8 cellular contexts compared by ENCODE assay signal in genomic region chr19:11130824-11131455, GRCh38. TPM values are rescaled to one million over a fixed set of nuclear protein-coding genes. Genes with fewer than 3 reads are reported as not detected.
A peak's percentile ranks its signal among the peaks of the same experiment; 100 is the strongest.
DNase-seq lines count a peak whose midpoint lies in the region; ATAC-seq, FAIRE-seq and TF ChIP-seq lines count a peak whose summit lies in the region.

No MANE protein-coding gene starts in this region.

- no peak overlapping the region; the same call in 1 of the 2 replicates for H2BK5ac ChIP-seq in H1 (ENCODE audit: low read depth, low read length)

- WGBS in H1 (ENCODE audit: extremely low coverage in 1 of 2, insufficient coverage in 1 of 2, insufficient read length in 1 of 2, insufficient replicate concordance in 2 of 2, low coverage in 1 of 2, low lambda C conversion rate in 2 of 2, missing lambda C conversion rate in 1 of 2), 2 experiments = 78% methylated on average over 19 of the region's 19 CpGs; no CpG with 5 or more reads in 1 of the 2 experiments
- WGBS in mesodermal cell (ENCODE audit: insufficient coverage in 2 of 2), 2 experiments = 66 to 80% methylated on average over 14 to 17 of the region's 19 CpGs

- H3K14ac ChIP-seq in H1 (ENCODE audit: insufficient read length) = no peak overlapping the region

- peaks cover 82% of the 10 kb centered on the region for H3K36me3 Mint-ChIP-seq in GM23338 (ENCODE audit: low read depth)

- peak; percentile 72 to 80 for TF ChIP-seq CTCF in GM23338 (conservative IDR thresholded peaks at IDR 0.05; ENCODE audit: low read depth in 2 of 2)
- peak; percentile 82 to 88 (median 84) for TF ChIP-seq CTCF in H1 (IDR thresholded peaks at IDR 0.05; ENCODE audit: control extremely low read depth in 1 of 3, insufficient read depth in 1 of 3, low read depth in 1 of 3, low read length in 3 of 3)

- TF ChIP-seq RAD21 in H1 (IDR thresholded peaks at IDR 0.05 in 1 of 2, conservative IDR thresholded peaks at IDR 0.05 in 1 of 2; ENCODE audit: low read depth in 2 of 2, low read length in 2 of 2) = peak; percentile 38 to 48; a peak in 3 of 4 replicates

- peak overlapping the region; percentile 85 for H3K27ac Mint-ChIP-seq in GM23338

- peaks cover 71% of the 10 kb centered on the region for H3K36me3 ChIP-seq in GM23338 (ENCODE audit: insufficient read depth)
- peaks cover 34 to 70% (median 50%) of the 10 kb centered on the region in 4 experiments for H3K36me3 ChIP-seq in H1 (ENCODE audit: control insufficient read depth in 2 of 4, insufficient read depth in 4 of 4, low read length in 3 of 4)
- peaks cover 79% of the 10 kb centered on the region for H3K36me3 ChIP-seq in mesodermal cell (ENCODE audit: control insufficient read depth, insufficient read depth, low read length)

- no peak overlapping the region for H4K8ac ChIP-seq in H1 (ENCODE audit: extremely low read depth, insufficient read depth, low read length)

- H4K20me1 ChIP-seq in GM23338 (replicated peaks; ENCODE audit: insufficient read depth) (peaks cover 53% of the 10 kb centered on the region), H1 (replicated peaks in 1 of 2; ENCODE audit: control insufficient read depth in 1 of 2, insufficient read depth in 2 of 2, low read length in 2 of 2) (peaks cover 8 to 14% of the 10 kb centered on the region in 2 experiments)

- no peak for TF ChIP-seq EP300 in H1 (IDR thresholded peaks at IDR 0.05; ENCODE audit: borderline replicate concordance in 1 of 2, low read depth in 2 of 2, low read length in 2 of 2)

- no peak; a peak in 1 of 3 replicates for TF ChIP-seq POLR2A in H1 (IDR thresholded peaks at IDR 0.05; ENCODE audit: control extremely low read depth in 1 of 2, low read depth in 2 of 2, low read length in 2 of 2)

- no peak overlapping the region for H4K5ac ChIP-seq in H1 (ENCODE audit: insufficient read length, low read depth, low read length)

- H3K9me3 Mint-ChIP-seq in GM23338 = peaks cover 5% of the 10 kb centered on the region; the same call in 2 of the 3 replicates

- H3K23ac ChIP-seq in H1 (ENCODE audit: insufficient read length) = no peak overlapping the region

- H3K56ac ChIP-seq in H1 (replicated peaks; ENCODE audit: insufficient read length, low read depth, low read length) = no peak overlapping the region

- H2AFZ ChIP-seq in GM23338 = no peak overlapping the region
- no peak overlapping the region for H2AFZ ChIP-seq in H1 (ENCODE audit: low read length)

- no peaks in the 10 kb centered on the region; the same call in 1 of the 2 replicates for H3K79me1 ChIP-seq in H1 (ENCODE audit: low read depth, low read length)

- peak; percentile 88 for ATAC-seq in GM23338
- ATAC-seq in HG03565 (IDR thresholded peaks at IDR 0.05; ENCODE audit: unreplicated experiment) = no peak

- H3K79me2 ChIP-seq in GM23338 (replicated peaks; ENCODE audit: insufficient read depth) (peaks cover 5% of the 10 kb centered on the region; the same call in 1 of the 2 replicates), H1 (ENCODE audit: control insufficient read depth in 1 of 2, insufficient read depth in 2 of 2, low read length in 2 of 2) (no peaks in the 10 kb centered on the region)

- H3K4me1 Mint-ChIP-seq in GM23338 = no peaks in the 10 kb centered on the region; the same call in 2 of the 3 replicates

- no peak overlapping the region for H2AK5ac ChIP-seq in H1 (ENCODE audit: low read depth, low read length)

- DNase-seq in AG08396 (ENCODE audit: low spot score) (peak; percentile 88), GM23338 (ENCODE audit: low spot score) (peak; percentile 85), NCI-H82 treated with DMSO at 0.1 percent for 48 hours (lab: John Stamatoyannopoulos, UW; ENCODE audit: unreplicated experiment) (peak; percentile 15), H1 (ENCODE audit: low read depth in 1 of 2, low spot score in 2 of 2) (peak in 1 of 2 experiments; percentile 91)
- DNase-seq in activated CD8-positive, alpha-beta memory T cell treated with anti-CD3 and anti-CD28 coated beads for 1 hour (ENCODE audit: extremely low read depth in 1 of 2, low read depth in 1 of 2) = peak; percentile 31 to 55
- DNase-seq in stimulated activated CD8-positive, alpha-beta memory T cell treated with anti-CD3 and anti-CD28 coated beads, Interleukin-4, amount 100 ng/mL, for 1 hour (ENCODE audit: low read depth in 2 of 2, low spot score in 1 of 2) = peak; percentile 33 to 36

- H3K4me3 ChIP-seq in GM23338 (no peak overlapping the region), H1 (ENCODE audit: extremely low read depth in 1 of 4, insufficient read depth in 2 of 4, low read depth in 3 of 4, low read length in 4 of 4) (no peak overlapping the region), mesodermal cell (ENCODE audit: extremely low read depth, insufficient read depth, low read length, poor library complexity, severe bottlenecking) (no peak overlapping the region)

- H3F3A ChIP-seq in GM23338 (replicated peaks; ENCODE audit: low read depth) = peaks cover 80% of the 10 kb centered on the region

- H3K27me3 ChIP-seq in GM23338 (ENCODE audit: insufficient read depth) = no peaks in the 10 kb centered on the region
- H3K27me3 ChIP-seq in H1 (replicated peaks in 1 of 4; ENCODE audit: control insufficient read depth in 3 of 4, extremely low read depth in 1 of 4, insufficient read depth in 3 of 4, low read length in 3 of 4) = no peaks in the 10 kb centered on the region

- H3K4ac ChIP-seq in H1 (replicated peaks; ENCODE audit: insufficient read length, low read depth, low read length) = no peak overlapping the region

- POLR2A ChIA-PET in H1 (lab: Charles Lee; ENCODE audit: partially characterized antibody) = interaction anchor here (1.0 to 1.3 kb wide), 2 partner anchors 9 to 41 kb away, joined by 3 to 4 read pairs; partner anchors contain the start of gene LDLR

- H3K4me1 ChIP-seq in GM23338 (ENCODE audit: insufficient read depth) = no peaks in the 10 kb centered on the region
- no peaks in the 10 kb centered on the region for H3K4me1 ChIP-seq in H1 (replicated peaks in 1 of 4; ENCODE audit: control insufficient read depth in 3 of 4, insufficient read depth in 4 of 4, low read length in 3 of 4)
- no peaks in the 10 kb centered on the region for H3K4me1 ChIP-seq in mesodermal cell (ENCODE audit: control insufficient read depth, insufficient read depth, low read length, poor library complexity, severe bottlenecking)

- no peak overlapping the region for H2BK120ac ChIP-seq in H1 (replicated peaks; ENCODE audit: low read depth, low read length)

- no peak overlapping the region for H3K9ac ChIP-seq in H1 (replicated peaks in 1 of 4; ENCODE audit: extremely low read depth in 1 of 4, low read depth in 3 of 4, low read length in 3 of 4)

- H3K9me2 ChIP-seq in GM23338 (ENCODE audit: insufficient read depth) = no peaks in the 10 kb centered on the region

- no peak overlapping the region for H4K91ac ChIP-seq in H1 (replicated peaks; ENCODE audit: insufficient read length, low read length)

- FAIRE-seq in H1 (lab: Jason Lieb, UNC) = no peak

- H3K9me3 ChIP-seq in H1 (ENCODE audit: insufficient read depth in 2 of 2, low read depth in 1 of 2, low read length in 1 of 2) = no peaks in the 10 kb centered on the region
- no peaks in the 10 kb centered on the region for H3K9me3 ChIP-seq in mesodermal cell (ENCODE audit: control insufficient read depth, low read length)

- no peak overlapping the region for H3K4me3 Mint-ChIP-seq in GM23338

- CTCF ChIA-PET in H1 (lab: Charles Lee; ENCODE audit: partially characterized antibody) = interaction anchor here (0.6 to 1.8 kb wide), 5 partner anchors 8 to 217 kb away, joined by 3 to 5 read pairs (median 3); no protein-coding TSS in a partner anchor

- no peak overlapping the region for H2BK20ac ChIP-seq in H1 (ENCODE audit: low read length)

- no peak overlapping the region for H3K4me2 ChIP-seq in GM23338
- no peak overlapping the region for H3K4me2 ChIP-seq in H1 (ENCODE audit: insufficient read depth in 1 of 2, low read depth in 2 of 2, low read length in 2 of 2)

- H3K23me2 ChIP-seq in H1 (ENCODE audit: low read depth, low read length) = no peaks in the 10 kb centered on the region

- no peak overlapping the region for H3K18ac ChIP-seq in H1 (ENCODE audit: extremely low read depth, low read length)

- H3K27ac ChIP-seq in GM23338 (ENCODE audit: low read depth) (peak overlapping the region; percentile 80), H1 (ENCODE audit: low read depth, low read length) (no peak overlapping the region), mesodermal cell (ENCODE audit: low read depth, low read length, severe bottlenecking) (peak overlapping the region; percentile 10)

- no peak overlapping the region for H2BK12ac ChIP-seq in H1 (ENCODE audit: low read depth, low read length)

- no peak overlapping the region for H2BK15ac ChIP-seq in H1 (ENCODE audit: low read length)

- H3K27me3 Mint-ChIP-seq in GM23338 (ENCODE audit: insufficient read depth, low read depth, poor library complexity) = peaks cover 20% of the 10 kb centered on the region

RNA-seq across cellular contexts. Expression of gene SPC24, which starts 24.6 kb away (rescaled TPM):
- 38.7 and 42.2 TPM in 2 replicates for total RNA-seq in GM23338 (2014; rRNA removed; shearing (Covaris generic))
- polyA plus RNA-seq in GM23338 (2016; fragmentation: Nextera tagmentation; extraction: Ambion mirVana) = 40.6 and 41.8 TPM in 2 replicates
- 42.4 and 49.9 TPM in 2 replicates for total RNA-seq in H1 (2021; fragmentation: NEBNext Ultra II Directional; extraction: Animal tissue kit (Norgen Biotek cat#: 25700))
- 17.7 and 18.0 TPM in 2 replicates for polyA plus RNA-seq in H1 (2011; rRNA removed)
- polyA plus RNA-seq in H1 (2011; cell fraction: cytosol; rRNA removed) = 22.5 TPM
- 21.0 TPM for polyA plus RNA-seq in H1 (2011; cell fraction: nucleus; rRNA removed)
- 27.9 to 43.1 TPM (median 35.3 TPM) in 4 replicates for polyA plus RNA-seq in H1 (2012, experiment 1 of 2)
- polyA plus RNA-seq in H1 (2012, experiment 2 of 2) = 23.8 TPM
- polyA plus RNA-seq in H1 (2013, experiment 1 of 2) = 17.6 TPM
- 17.8 TPM for polyA plus RNA-seq in H1 (2013, experiment 2 of 2)
- polyA minus RNA-seq in H1 (2011; rRNA and poly(A)+ RNA removed) = 51.5 and 68.2 TPM in 2 replicates
- 66.6 TPM for polyA minus RNA-seq in H1 (2011; cell fraction: cytosol; rRNA and poly(A)+ RNA removed)
- polyA minus RNA-seq in H1 (2011; cell fraction: nucleus; rRNA and poly(A)+ RNA removed) = 18.5 TPM
- 22.4 TPM for polyA plus RNA-seq in mesodermal cell (2013, experiment 1 of 2)
- 22.7 TPM for polyA plus RNA-seq in mesodermal cell (2013, experiment 2 of 2)

RNA-seq across cellular contexts. Expression of gene LDLR, which starts 41.7 kb away (rescaled TPM):
- 160 and 180 TPM in 2 replicates for total RNA-seq in GM23338 (2014; rRNA removed; shearing (Covaris generic))
- 57.6 and 59.3 TPM in 2 replicates for polyA plus RNA-seq in GM23338 (2016; fragmentation: Nextera tagmentation; extraction: Ambion mirVana)
- total RNA-seq in H1 (2021; fragmentation: NEBNext Ultra II Directional; extraction: Animal tissue kit (Norgen Biotek cat#: 25700)) = 118 and 119 TPM in 2 replicates
- polyA plus RNA-seq in H1 (2011; rRNA removed) = 70.1 and 85.9 TPM in 2 replicates
- polyA plus RNA-seq in H1 (2011; cell fraction: cytosol; rRNA removed) = 53.4 TPM
- polyA plus RNA-seq in H1 (2011; cell fraction: nucleus; rRNA removed) = 101 TPM
- 80.2 to 99.5 TPM (median 83.2 TPM) in 4 replicates for polyA plus RNA-seq in H1 (2012, experiment 1 of 2)
- polyA plus RNA-seq in H1 (2012, experiment 2 of 2) = 59.0 TPM
- 147 TPM for polyA plus RNA-seq in H1 (2013, experiment 1 of 2)
- 142 TPM for polyA plus RNA-seq in H1 (2013, experiment 2 of 2)
- polyA minus RNA-seq in H1 (2011; rRNA and poly(A)+ RNA removed) = 153 and 180 TPM in 2 replicates
- polyA minus RNA-seq in H1 (2011; cell fraction: cytosol; rRNA and poly(A)+ RNA removed) = 94.0 TPM
- polyA minus RNA-seq in H1 (2011; cell fraction: nucleus; rRNA and poly(A)+ RNA removed) = 131 TPM
- polyA plus RNA-seq in mesodermal cell (2013, experiment 1 of 2) = 180 TPM
- 159 TPM for polyA plus RNA-seq in mesodermal cell (2013, experiment 2 of 2)
